Comparison of ENCODE assay signal across 2 cellular contexts in the genomic region with DNA sequence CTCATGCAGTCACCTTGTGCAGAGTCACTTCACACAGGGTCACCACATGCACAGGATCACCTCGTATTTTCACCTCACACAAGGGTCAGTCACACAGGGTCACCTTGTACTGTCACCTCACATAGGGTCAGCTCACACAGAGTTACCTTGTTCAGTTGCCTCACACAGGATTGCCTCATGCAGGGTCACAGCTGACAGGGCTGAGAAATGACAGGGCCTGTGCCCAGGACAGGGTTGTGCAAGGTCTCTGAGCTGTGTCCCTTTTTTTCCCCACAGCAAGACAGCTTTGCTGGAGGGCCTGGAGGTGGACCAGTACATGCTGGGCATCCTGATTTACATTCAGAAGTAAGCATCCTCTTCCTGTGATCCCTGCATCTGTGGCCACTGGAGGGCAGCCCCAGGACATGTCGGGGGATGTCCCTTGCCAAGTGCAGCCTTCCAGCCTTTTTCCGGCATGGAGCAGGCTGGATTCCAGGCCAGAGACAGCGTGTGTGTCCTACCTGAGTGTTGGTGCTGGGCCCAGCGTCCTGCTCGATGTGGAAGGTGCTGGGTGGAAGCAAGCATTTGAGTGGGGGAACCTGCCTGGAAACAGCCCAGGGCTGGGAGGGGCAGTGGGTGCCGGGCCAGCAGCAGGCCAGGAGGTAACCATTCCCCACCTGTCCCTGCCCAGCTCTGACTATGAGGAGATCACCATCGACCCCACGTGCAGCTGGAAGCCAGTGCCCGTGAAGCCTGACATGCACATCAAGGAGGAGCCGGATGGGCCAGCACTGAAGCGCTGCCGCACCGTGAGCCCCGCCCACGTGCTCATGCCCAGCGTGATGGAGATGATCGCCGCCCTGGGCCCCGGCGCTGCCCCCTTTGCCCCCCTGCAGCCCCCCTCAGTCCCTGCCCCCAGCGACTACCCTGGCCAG.
TF ChIP-seq lines count a peak whose summit lies in the region.

No MANE protein-coding gene starts in this region.

TF ChIP-seq in HepG2, 621 proteins besides CTCF, POLR2A, EP300 and RAD21:
- TF ChIP-seq EEA1 (CRISPR knock-in tag; IDR thresholded peaks at IDR 0.05; ENCODE audit: borderline replicate concordance) (no peak), CEBPB (IDR thresholded peaks at IDR 0.05; ENCODE audit: borderline replicate concordance, low read depth, low read length) (peak; percentile 90), NR2C2 (CRISPR knock-in tag; IDR thresholded peaks at IDR 0.05; ENCODE audit: borderline replicate concordance) (peak; percentile 59; the same call in 1 of the 2 replicates), ESRRA (CRISPR knock-in tag; IDR thresholded peaks at IDR 0.05; ENCODE audit: low read depth) (peak; percentile 92; the same call in 1 of the 2 replicates), CEBPG (CRISPR knock-in tag; IDR thresholded peaks at IDR 0.05) (peak; percentile 25; the same call in 1 of the 2 replicates), ZNF333 (CRISPR knock-in tag; IDR thresholded peaks at IDR 0.05; ENCODE audit: borderline replicate concordance) (no peak), ZNF124 (CRISPR knock-in tag; IDR thresholded peaks at IDR 0.05) (no peak), STAG1 (CRISPR knock-in tag; IDR thresholded peaks at IDR 0.05) (peak; percentile 58), RXRA (CRISPR knock-in tag; IDR thresholded peaks at IDR 0.05) (peak; percentile 81; the same call in 1 of the 2 replicates), ZSCAN25 (CRISPR knock-in tag; IDR thresholded peaks at IDR 0.05) (no peak), KAT7 (CRISPR knock-in tag; IDR thresholded peaks at IDR 0.05; ENCODE audit: borderline replicate concordance) (no peak)
- TF ChIP-seq, protein P1, sequence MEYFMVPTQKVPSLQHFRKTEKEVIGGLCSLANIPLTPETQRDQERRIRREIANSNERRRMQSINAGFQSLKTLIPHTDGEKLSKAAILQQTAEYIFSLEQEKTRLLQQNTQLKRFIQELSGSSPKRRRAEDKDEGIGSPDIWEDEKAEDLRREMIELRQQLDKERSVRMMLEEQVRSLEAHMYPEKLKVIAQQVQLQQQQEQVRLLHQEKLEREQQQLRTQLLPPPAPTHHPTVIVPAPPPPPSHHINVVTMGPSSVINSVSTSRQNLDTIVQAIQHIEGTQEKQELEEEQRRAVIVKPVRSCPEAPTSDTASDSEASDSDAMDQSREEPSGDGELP (IDR thresholded peaks at IDR 0.05; ENCODE audit: borderline replicate concordance, low read depth): 0 out of 2 replicates have a peak, but pooled peaks have one; percentile 33
- TF ChIP-seq, protein P2, sequence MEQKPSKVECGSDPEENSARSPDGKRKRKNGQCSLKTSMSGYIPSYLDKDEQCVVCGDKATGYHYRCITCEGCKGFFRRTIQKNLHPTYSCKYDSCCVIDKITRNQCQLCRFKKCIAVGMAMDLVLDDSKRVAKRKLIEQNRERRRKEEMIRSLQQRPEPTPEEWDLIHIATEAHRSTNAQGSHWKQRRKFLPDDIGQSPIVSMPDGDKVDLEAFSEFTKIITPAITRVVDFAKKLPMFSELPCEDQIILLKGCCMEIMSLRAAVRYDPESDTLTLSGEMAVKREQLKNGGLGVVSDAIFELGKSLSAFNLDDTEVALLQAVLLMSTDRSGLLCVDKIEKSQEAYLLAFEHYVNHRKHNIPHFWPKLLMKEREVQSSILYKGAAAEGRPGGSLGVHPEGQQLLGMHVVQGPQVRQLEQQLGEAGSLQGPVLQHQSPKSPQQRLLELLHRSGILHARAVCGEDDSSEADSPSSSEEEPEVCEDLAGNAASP (CRISPR knock-in tag; IDR thresholded peaks at IDR 0.05; ENCODE audit: borderline replicate concordance): peak; percentile 72; the same call in 1 of the 2 replicates
- TF ChIP-seq, protein P3, sequence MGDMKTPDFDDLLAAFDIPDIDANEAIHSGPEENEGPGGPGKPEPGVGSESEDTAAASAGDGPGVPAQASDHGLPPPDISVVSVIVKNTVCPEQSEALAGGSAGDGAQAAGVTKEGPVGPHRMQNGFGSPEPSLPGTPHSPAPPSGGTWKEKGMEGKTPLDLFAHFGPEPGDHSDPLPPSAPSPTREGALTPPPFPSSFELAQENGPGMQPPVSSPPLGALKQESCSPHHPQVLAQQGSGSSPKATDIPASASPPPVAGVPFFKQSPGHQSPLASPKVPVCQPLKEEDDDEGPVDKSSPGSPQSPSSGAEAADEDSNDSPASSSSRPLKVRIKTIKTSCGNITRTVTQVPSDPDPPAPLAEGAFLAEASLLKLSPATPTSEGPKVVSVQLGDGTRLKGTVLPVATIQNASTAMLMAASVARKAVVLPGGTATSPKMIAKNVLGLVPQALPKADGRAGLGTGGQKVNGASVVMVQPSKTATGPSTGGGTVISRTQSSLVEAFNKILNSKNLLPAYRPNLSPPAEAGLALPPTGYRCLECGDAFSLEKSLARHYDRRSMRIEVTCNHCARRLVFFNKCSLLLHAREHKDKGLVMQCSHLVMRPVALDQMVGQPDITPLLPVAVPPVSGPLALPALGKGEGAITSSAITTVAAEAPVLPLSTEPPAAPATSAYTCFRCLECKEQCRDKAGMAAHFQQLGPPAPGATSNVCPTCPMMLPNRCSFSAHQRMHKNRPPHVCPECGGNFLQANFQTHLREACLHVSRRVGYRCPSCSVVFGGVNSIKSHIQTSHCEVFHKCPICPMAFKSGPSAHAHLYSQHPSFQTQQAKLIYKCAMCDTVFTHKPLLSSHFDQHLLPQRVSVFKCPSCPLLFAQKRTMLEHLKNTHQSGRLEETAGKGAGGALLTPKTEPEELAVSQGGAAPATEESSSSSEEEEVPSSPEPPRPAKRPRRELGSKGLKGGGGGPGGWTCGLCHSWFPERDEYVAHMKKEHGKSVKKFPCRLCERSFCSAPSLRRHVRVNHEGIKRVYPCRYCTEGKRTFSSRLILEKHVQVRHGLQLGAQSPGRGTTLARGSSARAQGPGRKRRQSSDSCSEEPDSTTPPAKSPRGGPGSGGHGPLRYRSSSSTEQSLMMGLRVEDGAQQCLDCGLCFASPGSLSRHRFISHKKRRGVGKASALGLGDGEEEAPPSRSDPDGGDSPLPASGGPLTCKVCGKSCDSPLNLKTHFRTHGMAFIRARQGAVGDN (CRISPR knock-in tag; IDR thresholded peaks at IDR 0.05): no peak; the same call in 1 of the 2 replicates
- TF ChIP-seq, protein P4, sequence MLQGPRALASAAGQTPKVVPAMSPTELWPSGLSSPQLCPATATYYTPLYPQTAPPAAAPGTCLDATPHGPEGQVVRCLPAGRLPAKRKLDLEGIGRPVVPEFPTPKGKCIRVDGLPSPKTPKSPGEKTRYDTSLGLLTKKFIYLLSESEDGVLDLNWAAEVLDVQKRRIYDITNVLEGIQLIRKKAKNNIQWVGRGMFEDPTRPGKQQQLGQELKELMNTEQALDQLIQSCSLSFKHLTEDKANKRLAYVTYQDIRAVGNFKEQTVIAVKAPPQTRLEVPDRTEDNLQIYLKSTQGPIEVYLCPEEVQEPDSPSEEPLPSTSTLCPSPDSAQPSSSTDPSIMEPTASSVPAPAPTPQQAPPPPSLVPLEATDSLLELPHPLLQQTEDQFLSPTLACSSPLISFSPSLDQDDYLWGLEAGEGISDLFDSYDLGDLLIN (CRISPR knock-in tag; IDR thresholded peaks at IDR 0.05; ENCODE audit: borderline replicate concordance): no peak

TF ChIP-seq in WTC11, 78 proteins besides CTCF, POLR2A, EP300 and RAD21:
- TF ChIP-seq ZNF138 (CRISPR knock-in tag; conservative IDR thresholded peaks at IDR 0.05): no peak
- TF ChIP-seq, protein P5, sequence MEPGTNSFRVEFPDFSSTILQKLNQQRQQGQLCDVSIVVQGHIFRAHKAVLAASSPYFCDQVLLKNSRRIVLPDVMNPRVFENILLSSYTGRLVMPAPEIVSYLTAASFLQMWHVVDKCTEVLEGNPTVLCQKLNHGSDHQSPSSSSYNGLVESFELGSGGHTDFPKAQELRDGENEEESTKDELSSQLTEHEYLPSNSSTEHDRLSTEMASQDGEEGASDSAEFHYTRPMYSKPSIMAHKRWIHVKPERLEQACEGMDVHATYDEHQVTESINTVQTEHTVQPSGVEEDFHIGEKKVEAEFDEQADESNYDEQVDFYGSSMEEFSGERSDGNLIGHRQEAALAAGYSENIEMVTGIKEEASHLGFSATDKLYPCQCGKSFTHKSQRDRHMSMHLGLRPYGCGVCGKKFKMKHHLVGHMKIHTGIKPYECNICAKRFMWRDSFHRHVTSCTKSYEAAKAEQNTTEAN (CRISPR knock-in tag; IDR thresholded peaks at IDR 0.05): no peak
- TF ChIP-seq EMX1 (CRISPR knock-in tag; IDR thresholded peaks at IDR 0.05): no peak
- TF ChIP-seq ZBTB21 (CRISPR knock-in tag; IDR thresholded peaks at IDR 0.05; ENCODE audit: borderline replicate concordance): no peak
- TF ChIP-seq TEAD4 (CRISPR knock-in tag; IDR thresholded peaks at IDR 0.05): no peak
- no peak for TF ChIP-seq OVOL2 (CRISPR knock-in tag; IDR thresholded peaks at IDR 0.05; ENCODE audit: borderline replicate concordance)
- TF ChIP-seq, protein P6, sequence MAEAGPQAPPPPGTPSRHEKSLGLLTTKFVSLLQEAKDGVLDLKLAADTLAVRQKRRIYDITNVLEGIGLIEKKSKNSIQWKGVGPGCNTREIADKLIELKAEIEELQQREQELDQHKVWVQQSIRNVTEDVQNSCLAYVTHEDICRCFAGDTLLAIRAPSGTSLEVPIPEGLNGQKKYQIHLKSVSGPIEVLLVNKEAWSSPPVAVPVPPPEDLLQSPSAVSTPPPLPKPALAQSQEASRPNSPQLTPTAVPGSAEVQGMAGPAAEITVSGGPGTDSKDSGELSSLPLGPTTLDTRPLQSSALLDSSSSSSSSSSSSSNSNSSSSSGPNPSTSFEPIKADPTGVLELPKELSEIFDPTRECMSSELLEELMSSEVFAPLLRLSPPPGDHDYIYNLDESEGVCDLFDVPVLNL (CRISPR knock-in tag; IDR thresholded peaks at IDR 0.05; ENCODE audit: borderline replicate concordance, low read depth): no peak
- TF ChIP-seq, protein P7, sequence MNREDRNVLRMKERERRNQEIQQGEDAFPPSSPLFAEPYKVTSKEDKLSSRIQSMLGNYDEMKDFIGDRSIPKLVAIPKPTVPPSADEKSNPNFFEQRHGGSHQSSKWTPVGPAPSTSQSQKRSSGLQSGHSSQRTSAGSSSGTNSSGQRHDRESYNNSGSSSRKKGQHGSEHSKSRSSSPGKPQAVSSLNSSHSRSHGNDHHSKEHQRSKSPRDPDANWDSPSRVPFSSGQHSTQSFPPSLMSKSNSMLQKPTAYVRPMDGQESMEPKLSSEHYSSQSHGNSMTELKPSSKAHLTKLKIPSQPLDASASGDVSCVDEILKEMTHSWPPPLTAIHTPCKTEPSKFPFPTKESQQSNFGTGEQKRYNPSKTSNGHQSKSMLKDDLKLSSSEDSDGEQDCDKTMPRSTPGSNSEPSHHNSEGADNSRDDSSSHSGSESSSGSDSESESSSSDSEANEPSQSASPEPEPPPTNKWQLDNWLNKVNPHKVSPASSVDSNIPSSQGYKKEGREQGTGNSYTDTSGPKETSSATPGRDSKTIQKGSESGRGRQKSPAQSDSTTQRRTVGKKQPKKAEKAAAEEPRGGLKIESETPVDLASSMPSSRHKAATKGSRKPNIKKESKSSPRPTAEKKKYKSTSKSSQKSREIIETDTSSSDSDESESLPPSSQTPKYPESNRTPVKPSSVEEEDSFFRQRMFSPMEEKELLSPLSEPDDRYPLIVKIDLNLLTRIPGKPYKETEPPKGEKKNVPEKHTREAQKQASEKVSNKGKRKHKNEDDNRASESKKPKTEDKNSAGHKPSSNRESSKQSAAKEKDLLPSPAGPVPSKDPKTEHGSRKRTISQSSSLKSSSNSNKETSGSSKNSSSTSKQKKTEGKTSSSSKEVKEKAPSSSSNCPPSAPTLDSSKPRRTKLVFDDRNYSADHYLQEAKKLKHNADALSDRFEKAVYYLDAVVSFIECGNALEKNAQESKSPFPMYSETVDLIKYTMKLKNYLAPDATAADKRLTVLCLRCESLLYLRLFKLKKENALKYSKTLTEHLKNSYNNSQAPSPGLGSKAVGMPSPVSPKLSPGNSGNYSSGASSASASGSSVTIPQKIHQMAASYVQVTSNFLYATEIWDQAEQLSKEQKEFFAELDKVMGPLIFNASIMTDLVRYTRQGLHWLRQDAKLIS (CRISPR knock-in tag; IDR thresholded peaks at IDR 0.05; ENCODE audit: borderline replicate concordance): no peak
- no peak for TF ChIP-seq ZNF396 (CRISPR knock-in tag; IDR thresholded peaks at IDR 0.05; ENCODE audit: borderline replicate concordance)
- TF ChIP-seq, protein P8, sequence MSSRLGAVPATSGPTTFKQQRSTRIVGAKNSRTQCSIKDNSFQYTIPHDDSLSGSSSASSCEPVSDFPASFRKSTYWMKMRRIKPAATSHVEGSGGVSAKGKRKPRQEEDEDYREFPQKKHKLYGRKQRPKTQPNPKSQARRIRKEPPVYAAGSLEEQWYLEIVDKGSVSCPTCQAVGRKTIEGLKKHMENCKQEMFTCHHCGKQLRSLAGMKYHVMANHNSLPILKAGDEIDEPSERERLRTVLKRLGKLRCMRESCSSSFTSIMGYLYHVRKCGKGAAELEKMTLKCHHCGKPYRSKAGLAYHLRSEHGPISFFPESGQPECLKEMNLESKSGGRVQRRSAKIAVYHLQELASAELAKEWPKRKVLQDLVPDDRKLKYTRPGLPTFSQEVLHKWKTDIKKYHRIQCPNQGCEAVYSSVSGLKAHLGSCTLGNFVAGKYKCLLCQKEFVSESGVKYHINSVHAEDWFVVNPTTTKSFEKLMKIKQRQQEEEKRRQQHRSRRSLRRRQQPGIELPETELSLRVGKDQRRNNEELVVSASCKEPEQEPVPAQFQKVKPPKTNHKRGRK (CRISPR knock-in tag; IDR thresholded peaks at IDR 0.05; ENCODE audit: borderline replicate concordance): no peak
- TF ChIP-seq NR2C2 (CRISPR knock-in tag; IDR thresholded peaks at IDR 0.05): no peak
- no peak for TF ChIP-seq MXD4 (CRISPR knock-in tag; IDR thresholded peaks at IDR 0.05; ENCODE audit: borderline replicate concordance)
- no peak for TF ChIP-seq ATF1 (CRISPR knock-in tag; IDR thresholded peaks at IDR 0.05)
